In genomic region chr7:88344956-88345832, GRCh38 we compare ENCODE assay signal across 8 cellular contexts. TPM values are rescaled to one million over a fixed set of nuclear protein-coding genes. Genes with fewer than 3 reads are reported as not detected.
DNase-seq lines count a peak whose midpoint lies in the region; ATAC-seq and TF ChIP-seq lines count a peak whose summit lies in the region.

No MANE protein-coding gene starts in this region.

- H2AFZ ChIP-seq in smooth muscle cell (ENCODE audit: low read depth), result no peak overlapping the region

- POLR2A ChIA-PET in activated CD8-positive, alpha-beta T cell treated with anti-CD3 and anti-CD28 coated beads for 36 hours (lab: Charles Lee), result no interaction called here

- no peaks in the 10 kb centered on the region for H3F3A ChIP-seq in smooth muscle cell (ENCODE audit: low read depth)

- H3K27me3 ChIP-seq in smooth muscle cell (ENCODE audit: low read depth), result no peaks in the 10 kb centered on the region

- H3K36me3 Mint-ChIP-seq in IgD-negative memory B cell, result no peaks in the 10 kb centered on the region
- H3K36me3 Mint-ChIP-seq in activated CD8-positive, alpha-beta T cell treated with anti-CD3 and anti-CD28 coated beads for 36 hours (ENCODE audit: low read depth), result no peaks in the 10 kb centered on the region

- H3K4me3 Mint-ChIP-seq in IgD-negative memory B cell, result peak overlapping the region in 3 of 4 donors; percentile 41 to 70 (median 43)
- no peak overlapping the region for H3K4me3 Mint-ChIP-seq in activated CD8-positive, alpha-beta T cell treated with anti-CD3 and anti-CD28 coated beads for 36 hours

- peak; percentile 45 for ATAC-seq in activated CD8-positive, alpha-beta T cell treated with anti-CD3 and anti-CD28 coated beads for 36 hours
- ATAC-seq in HG03025 (IDR thresholded peaks at IDR 0.05; ENCODE audit: low FRiP score, unreplicated experiment), result no peak

- peaks cover 0 to 14% (median 6%) of the 10 kb centered on the region in 3 donors for H3K4me1 Mint-ChIP-seq in IgD-negative memory B cell
- H3K4me1 Mint-ChIP-seq in activated CD8-positive, alpha-beta T cell treated with anti-CD3 and anti-CD28 coated beads for 36 hours (ENCODE audit: low read depth), result no peaks in the 10 kb centered on the region

- no peak overlapping the region for H3K9ac ChIP-seq in smooth muscle cell (ENCODE audit: low read depth)

- H3K27ac ChIP-seq in smooth muscle cell (ENCODE audit: low read depth), result no peak overlapping the region

- H3K36me3 ChIP-seq in smooth muscle cell (ENCODE audit: low read depth), result no peaks in the 10 kb centered on the region

- peak; percentile 14 for DNase-seq in stimulated activated CD4-positive, alpha-beta T cell treated with anti-CD3 and anti-CD28 coated beads, Interleukin-15, amount 100 ng/mL, for 24 hours
- DNase-seq in stimulated activated CD4-positive, alpha-beta T cell treated with anti-CD3 and anti-CD28 coated beads, Interleukin-1b, Interleukin-23, amount 100 ng/mL, for 48 hours, result no peak
- peak; percentile 20 for DNase-seq in activated CD8-positive, alpha-beta T cell treated with anti-CD3 and anti-CD28 coated beads for 36 hours
- DNase-seq in hypothalamus (lab: John Stamatoyannopoulos, UW) (peak in 31 of 51 donors; percentile 1 to 59 (median 23)), smooth muscle cell (lab: John Stamatoyannopoulos, UW; ENCODE audit: unreplicated experiment) (no peak), NCI-H345 (lab: John Stamatoyannopoulos, UW) (no peak)

- CTCF ChIA-PET in activated CD8-positive, alpha-beta T cell treated with anti-CD3 and anti-CD28 coated beads for 36 hours (lab: Charles Lee), result interaction anchor here (0.7 to 2.5 kb wide), 3 partner anchors 12 to 128 kb away, joined by 3 to 15 read pairs (median 11); no protein-coding TSS in a partner anchor

- H3K9me3 ChIP-seq in smooth muscle cell (replicated peaks; ENCODE audit: low read depth), result no peaks in the 10 kb centered on the region

- 23% methylated on average over 15 of the region's 15 CpGs for WGBS in smooth muscle cell (ENCODE audit: low lambda C conversion rate)

- H3K4me2 ChIP-seq in smooth muscle cell, result peak overlapping the region; percentile 42

- no peaks in the 10 kb centered on the region for H3K9me3 Mint-ChIP-seq in IgD-negative memory B cell
- H3K9me3 Mint-ChIP-seq in activated CD8-positive, alpha-beta T cell treated with anti-CD3 and anti-CD28 coated beads for 36 hours, result no peaks in the 10 kb centered on the region

- intact Hi-C loops in activated CD8-positive, alpha-beta T cell treated with anti-CD3 and anti-CD28 coated beads for 36 hours (cut with micrococcal nuclease), result no loop called here

- no peaks in the 10 kb centered on the region for H4K20me1 ChIP-seq in smooth muscle cell (ENCODE audit: low read depth)

- no peak overlapping the region for H3K4me3 ChIP-seq in smooth muscle cell

- no peak overlapping the region for H3K27ac Mint-ChIP-seq in IgD-negative memory B cell
- H3K27ac Mint-ChIP-seq in activated CD8-positive, alpha-beta T cell treated with anti-CD3 and anti-CD28 coated beads for 36 hours, result no peak overlapping the region

- peaks cover 6% of the 10 kb centered on the region for H3K27me3 Mint-ChIP-seq in IgD-negative memory B cell
- peaks cover 10% of the 10 kb centered on the region for H3K27me3 Mint-ChIP-seq in activated CD8-positive, alpha-beta T cell treated with anti-CD3 and anti-CD28 coated beads for 36 hours

- TF ChIP-seq CTCF in activated CD8-positive, alpha-beta T cell treated with anti-CD3 and anti-CD28 coated beads for 36 hours (IDR thresholded peaks at IDR 0.05), result peak; percentile 20
- TF ChIP-seq CTCF in smooth muscle cell (IDR thresholded peaks at IDR 0.05; ENCODE audit: borderline replicate concordance, insufficient read depth, poor library complexity, severe bottlenecking), result peak; percentile 53

- H3K79me2 ChIP-seq in smooth muscle cell (ENCODE audit: low read depth), result no peaks in the 10 kb centered on the region

- H3K4me1 ChIP-seq in smooth muscle cell (ENCODE audit: low read depth), result no peaks in the 10 kb centered on the region

RNA-seq across cellular contexts. Expression of gene STEAP4, which starts 38.5 kb away (rescaled TPM):
- 0.09 TPM for polyA plus RNA-seq in IgD-negative memory B cell
- not detected for total RNA-seq in activated CD8-positive, alpha-beta T cell treated with anti-CD3 and anti-CD28 coated beads for 36 hours
- 0.18 and 0.54 TPM in 2 replicates for total RNA-seq in smooth muscle cell
- polyA plus RNA-seq in smooth muscle cell, result 0.08 TPM in 1 of 2 replicates, not detected in the other

Comparison
In these comparisons a context has a peak if more than half of its experiments do, and no peak if none do; other contexts are left out.
1. DNase-seq: peak in stimulated activated CD4-positive, alpha-beta T cell treated with anti-CD3 and anti-CD28 coated beads, Interleukin-15, amount 100 ng/mL, for 24 hours (single experiment), activated CD8-positive, alpha-beta T cell treated with anti-CD3 and anti-CD28 coated beads for 36 hours (single experiment) and hypothalamus (31 of 51); none in stimulated activated CD4-positive, alpha-beta T cell treated with anti-CD3 and anti-CD28 coated beads, Interleukin-1b, Interleukin-23, amount 100 ng/mL, for 48 hours (single experiment), smooth muscle cell (single experiment) and NCI-H345 (single experiment).